ENCODE assay signal across 8 cellular contexts in genomic region chr9:75087279-75087823, GRCh38. TPM values are rescaled to one million over a fixed set of nuclear protein-coding genes. Genes with fewer than 3 reads are reported as not detected.
A peak's percentile ranks its signal among the peaks of the same experiment; 100 is the strongest.
DNase-seq lines count a peak whose midpoint lies in the region; ATAC-seq and TF ChIP-seq lines count a peak whose summit lies in the region.

No MANE protein-coding gene starts in this region.

- peak overlapping the region; percentile 92 to 99 for H3K9ac ChIP-seq in mucosa of rectum (ENCODE audit: low read depth in 1 of 2, low read length in 2 of 2)

- H3K27ac Mint-ChIP-seq in activated B cell treated with CpG ODN at 0.5 μM for 24 hours, result peak overlapping the region; percentile 86

- peak overlapping the region; percentile 93 for H3K4me3 Mint-ChIP-seq in activated B cell treated with CpG ODN at 0.5 μM for 24 hours

- H3K4me1 Mint-ChIP-seq in activated B cell treated with CpG ODN at 0.5 μM for 24 hours, result peaks cover 44% of the 10 kb centered on the region

- CTCF ChIA-PET in activated B cell treated with CpG ODN at 0.5 μM for 24 hours (lab: Charles Lee), result interaction anchor here (0.8 to 3.2 kb wide), 4 partner anchors 60 to 315 kb away, joined by 4 to 19 read pairs (median 7); partner anchors contain the start of genes C9orf40 and CARNMT1

- H3K36me3 ChIP-seq in GM06990 (ENCODE audit: control insufficient read depth, insufficient read depth, low read length) (no peaks in the 10 kb centered on the region), mucosa of rectum (ENCODE audit: control insufficient read depth in 2 of 2, insufficient read depth in 2 of 2, low read length in 2 of 2) (peaks cover under 1 to 4% of the 10 kb centered on the region in 2 donors), thymus (ENCODE audit: control insufficient read depth, insufficient read depth) (no peaks in the 10 kb centered on the region)
- H3K36me3 ChIP-seq in effector memory CD4-positive, alpha-beta T cell (ENCODE audit: control insufficient read depth, insufficient read depth, low read length), result peaks cover 7% of the 10 kb centered on the region

- no peaks in the 10 kb centered on the region for H3K9me3 ChIP-seq in effector memory CD4-positive, alpha-beta T cell (ENCODE audit: control insufficient read depth, low read length)
- no peaks in the 10 kb centered on the region for H3K9me3 ChIP-seq in mucosa of rectum (ENCODE audit: control insufficient read depth in 2 of 2, low read length in 2 of 2)
- no peaks in the 10 kb centered on the region for H3K9me3 ChIP-seq in thymus (ENCODE audit: control insufficient read depth)

- H3K27me3 ChIP-seq in GM06990 (replicated peaks; ENCODE audit: control insufficient read depth, insufficient read depth, low read length), result no peaks in the 10 kb centered on the region
- H3K27me3 ChIP-seq in effector memory CD4-positive, alpha-beta T cell (replicated peaks; ENCODE audit: control insufficient read depth, insufficient read depth, low read length, poor library complexity, severe bottlenecking), result no peaks in the 10 kb centered on the region
- no peaks in the 10 kb centered on the region for H3K27me3 ChIP-seq in mucosa of rectum (ENCODE audit: control insufficient read depth in 2 of 2, insufficient read depth in 2 of 2, low read length in 2 of 2)
- no peaks in the 10 kb centered on the region for H3K27me3 ChIP-seq in thymus (ENCODE audit: control insufficient read depth, insufficient read depth)

- TF ChIP-seq CTCF in GM06990 (IDR thresholded peaks at IDR 0.05; ENCODE audit: insufficient read depth, low read length, poor library complexity, severe bottlenecking) (no peak), activated B cell treated with CpG ODN at 0.5 μM for 24 hours (IDR thresholded peaks at IDR 0.05) (no peak)

- under 1% methylated on average over 20 of the region's 20 CpGs for WGBS in thymus

- H3K27ac ChIP-seq in effector memory CD4-positive, alpha-beta T cell (ENCODE audit: insufficient read depth, low read length, poor library complexity, severe bottlenecking), result peak overlapping the region; percentile 88
- peak overlapping the region; percentile 98 to 99 for H3K27ac ChIP-seq in mucosa of rectum (ENCODE audit: low read depth in 2 of 2, low read length in 2 of 2)
- peak overlapping the region; percentile 98 for H3K27ac ChIP-seq in thymus (ENCODE audit: low read depth)

- peaks cover 14% of the 10 kb centered on the region for H3K36me3 Mint-ChIP-seq in activated B cell treated with CpG ODN at 0.5 μM for 24 hours (ENCODE audit: low read depth)

- peaks cover 41% of the 10 kb centered on the region for H3K4me1 ChIP-seq in effector memory CD4-positive, alpha-beta T cell (ENCODE audit: control insufficient read depth, insufficient read depth, low read length, poor library complexity, severe bottlenecking)
- H3K4me1 ChIP-seq in mucosa of rectum (ENCODE audit: control insufficient read depth in 2 of 2, insufficient read depth in 2 of 2, low read length in 2 of 2), result peaks cover 18 to 21% of the 10 kb centered on the region in 2 donors
- H3K4me1 ChIP-seq in thymus (ENCODE audit: control insufficient read depth, insufficient read depth, low read length), result peaks cover 11% of the 10 kb centered on the region

- peak overlapping the region; percentile 78 for H3K4me3 ChIP-seq in GM06990 (replicated peaks; ENCODE audit: low read depth, low read length)
- H3K4me3 ChIP-seq in effector memory CD4-positive, alpha-beta T cell (ENCODE audit: insufficient read depth, low read depth, low read length, poor library complexity, severe bottlenecking), result peak overlapping the region; percentile 96
- peak overlapping the region; percentile 74 to 93 for H3K4me3 ChIP-seq in mucosa of rectum (ENCODE audit: low read length in 2 of 2)
- peak overlapping the region; percentile 91 for H3K4me3 ChIP-seq in thymus (ENCODE audit: low read length)

- intact Hi-C loops in activated B cell treated with CpG ODN at 0.5 μM for 24 hours (cut with micrococcal nuclease), result loop anchor here (5.0 kb wide), 3 partner anchors 590 to 1370 kb away; partner anchors contain the start of genes GCNT1, RFK and RORB

- no peaks in the 10 kb centered on the region for H3K9me3 Mint-ChIP-seq in activated B cell treated with CpG ODN at 0.5 μM for 24 hours

- DNase-seq in GM06990 (ENCODE audit: extremely low read depth, insufficient read length) (peak; percentile 33), LHCN-M2 (ENCODE audit: low read depth) (peak; percentile 74), activated B cell treated with CpG ODN at 0.5 μM for 24 hours (no peak), T1000 (lab: John Stamatoyannopoulos, UW) (no peak)
- DNase-seq in effector memory CD4-positive, alpha-beta T cell, result peak; percentile 25 to 53 (median 47)

- POLR2A ChIA-PET in activated B cell treated with CpG ODN at 0.5 μM for 24 hours (lab: Charles Lee), result interaction anchor here (0.7 to 6.1 kb wide), 7 partner anchors 33 to 221 kb away, joined by 3 to 82 read pairs (median 8); partner anchors contain the start of genes C9orf40 and CARNMT1

- H3K27me3 Mint-ChIP-seq in activated B cell treated with CpG ODN at 0.5 μM for 24 hours, result no peaks in the 10 kb centered on the region

- ATAC-seq in GM21619 (IDR thresholded peaks at IDR 0.05; ENCODE audit: unreplicated experiment) (peak; percentile 31), activated B cell treated with CpG ODN at 0.5 μM for 24 hours (ENCODE audit: low read depth) (no peak)

RNA-seq across cellular contexts. Expression of gene NMRK1, which starts 0.6 kb away (rescaled TPM):
- total RNA-seq in LHCN-M2 (2014; rRNA removed) (31.5 and 31.6 TPM in 2 replicates), activated B cell treated with CpG ODN at 0.5 μM for 24 hours (6.5 and 8.8 TPM in 2 replicates)
- polyA plus RNA-seq in LHCN-M2 (2012), result 24.3 TPM
- polyA plus RNA-seq in thymus, result 126 TPM

RNA-seq across cellular contexts. Expression of gene OSTF1, which starts 1.0 kb away (rescaled TPM):
- 36.0 and 36.2 TPM in 2 replicates for total RNA-seq in LHCN-M2 (2014; rRNA removed)
- polyA plus RNA-seq in LHCN-M2 (2012), result 40.9 TPM
- 59.7 and 60.1 TPM in 2 replicates for total RNA-seq in activated B cell treated with CpG ODN at 0.5 μM for 24 hours
- 80.5 TPM for polyA plus RNA-seq in thymus

RNA-seq across cellular contexts. Expression of gene CARNMT1, which starts 59.3 kb away (rescaled TPM):
- total RNA-seq in LHCN-M2 (2014; rRNA removed), result 35.3 and 42.5 TPM in 2 replicates
- polyA plus RNA-seq in LHCN-M2 (2012), result 2.9 TPM
- total RNA-seq in activated B cell treated with CpG ODN at 0.5 μM for 24 hours, result 15.7 and 19.4 TPM in 2 replicates
- 11.7 TPM for polyA plus RNA-seq in thymus

Comparison
In these comparisons a context has a peak if more than half of its experiments do, and no peak if none do; other contexts are left out.
1. DNase-seq: peak in GM06990 (single experiment), LHCN-M2 (single experiment) and effector memory CD4-positive, alpha-beta T cell (3 of 3); none in activated B cell treated with CpG ODN at 0.5 μM for 24 hours (single experiment) and T1000 (single experiment).
2. Peak in every context shown above with its lines, with median percentiles within 50 percentile points of each other: H3K4me3 ChIP-seq and H3K27ac ChIP-seq.